In the genomic region with DNA sequence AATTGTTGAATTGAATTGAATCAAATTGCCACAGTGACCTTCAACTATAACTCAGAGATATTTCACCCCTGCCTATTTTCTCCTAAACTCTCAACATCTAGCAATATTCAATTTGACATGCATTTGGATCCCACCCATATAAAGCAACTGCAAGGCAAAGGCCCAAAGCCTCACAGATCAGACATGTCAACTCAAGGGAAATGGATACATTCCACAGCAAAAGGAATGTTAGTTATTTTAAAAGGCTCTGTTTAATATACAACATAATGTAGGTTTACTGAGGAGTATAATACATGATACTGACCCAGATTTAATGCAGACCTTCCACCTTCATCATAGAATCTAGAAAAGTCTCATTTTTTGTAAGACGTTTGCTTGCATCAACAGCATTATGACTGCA, we compare ENCODE assay signal across 22 cellular contexts.
DNase-seq lines count a peak whose midpoint lies in the region; ATAC-seq lines count a peak whose summit lies in the region.
"Had no signal": no experiment of that assay in that cellular context is flagged by ENCODE, and none has a peak within 500 bp of the region (broad histone marks: within the 10 kb centered on the region; RNA-seq: fewer than 3 reads in every experiment).

No MANE protein-coding gene starts in this region.

- H3K4me1 Mint-ChIP-seq in T-helper 17 cell: no peaks in the 10 kb centered on the region
- H3K4me1 Mint-ChIP-seq: CD4-positive, CD25-positive, alpha-beta regulatory T cell had no signal

- no peak overlapping the region for H3K4me3 ChIP-seq in adipocyte (ENCODE audit: low read length)
- H3K4me3 ChIP-seq: BLaER1, GM23338, SJCRH30 had no signal

- H3K4me1 ChIP-seq in adipocyte (ENCODE audit: control insufficient read depth, insufficient read depth, low read length): peaks cover 12% of the 10 kb centered on the region
- H3K4me1 ChIP-seq: BLaER1, SJCRH30 had no signal

- peaks cover 2% of the 10 kb centered on the region for H3K36me3 Mint-ChIP-seq in T-helper 17 cell (ENCODE audit: low read depth)
- H3K36me3 Mint-ChIP-seq: CD4-positive, CD25-positive, alpha-beta regulatory T cell had no signal

- H3K27me3 Mint-ChIP-seq in T-helper 17 cell: peaks cover 11% of the 10 kb centered on the region

- in situ Hi-C loops in ACHN (cut with HindIII; ENCODE audit: low pct_ligation_motif_present, low pct_unique_long_range_greater_than_20kb, low sequenced_read_pairs): no loop called here

- ATAC-seq in T-helper 17 cell: no peak
- ATAC-seq: GM23338, PC-3, Right ventricle myocardium inferior had no signal

- no peak overlapping the region for H3K27ac Mint-ChIP-seq in T-helper 17 cell
- H3K27ac Mint-ChIP-seq: CD4-positive, CD25-positive, alpha-beta regulatory T cell; GM23338 had no signal

- H3K9ac ChIP-seq in adipocyte (ENCODE audit: low read length): no peak overlapping the region
- H3K9ac ChIP-seq: BLaER1 had no signal

- no peaks in the 10 kb centered on the region for H3K36me3 ChIP-seq in adipocyte (ENCODE audit: control insufficient read depth, insufficient read depth, low read length, severe bottlenecking)
- H3K36me3 ChIP-seq: BLaER1, SJCRH30 had no signal

- DNase-seq in adipocyte (ENCODE audit: low read depth): peak; percentile 65
- peak; percentile 38 for DNase-seq in fibroblast of gingiva (ENCODE audit: low read depth)
- peak; percentile 38 for DNase-seq in left kidney (ENCODE audit: low read depth, low spot score)
- no peak for DNase-seq in epidermal melanocyte (ENCODE audit: insufficient read length, low spot score)
- no peak for DNase-seq in T-helper 17 cell
- DNase-seq in ACHN: no peak
- DNase-seq in SW480 (ENCODE audit: low spot score): no peak
- DNase-seq: CD4-positive, CD25-positive, alpha-beta regulatory T cell; H9; NCI-H1048; NCI-H1417; NCI-H1694; NCI-H2029 treated with DMSO at 0.1 percent for 48 hours; NCI-H446 treated with DMSO at 0.1 percent for 48 hours; NCI-H526; NCI-H82; NK-92 treated with Interleukin-12 subunit alpha and Interleukin-12 subunit beta, amount 100 ng/mL, for 24 hours; PC-3; SJCRH30 had no signal

- no peaks in the 10 kb centered on the region for H3K9me3 ChIP-seq in adipocyte (ENCODE audit: control insufficient read depth, low read length)
- H3K9me3 ChIP-seq in T-helper 17 cell (ENCODE audit: control insufficient read depth, low read length, poor library complexity, severe bottlenecking): no peaks in the 10 kb centered on the region
- H3K9me3 ChIP-seq: BLaER1, SJCRH30 had no signal

- no peak overlapping the region for H3K4me3 Mint-ChIP-seq in T-helper 17 cell
- H3K4me3 Mint-ChIP-seq: CD4-positive, CD25-positive, alpha-beta regulatory T cell; GM23338; H9 had no signal

- no peaks in the 10 kb centered on the region for H3K27me3 ChIP-seq in adipocyte (replicated peaks; ENCODE audit: control insufficient read depth, insufficient read depth, low read length)
- H3K27me3 ChIP-seq: BLaER1, SJCRH30 had no signal

Comparison
In these comparisons a context has a peak if more than half of its experiments do, and no peak if none do; other contexts are left out.
1. DNase-seq: peak in adipocyte (single experiment), fibroblast of gingiva (single experiment) and left kidney (single experiment); none in epidermal melanocyte (single experiment), T-helper 17 cell (0 of 3), ACHN (single experiment) and SW480 (single experiment).